ENCODE assay signal across 7 cellular contexts in genomic region chr21:32278068-32278467, GRCh38. TPM values are rescaled to one million over a fixed set of nuclear protein-coding genes. Genes with fewer than 3 reads are reported as not detected.
DNase-seq lines count a peak whose midpoint lies in the region; ATAC-seq and TF ChIP-seq lines count a peak whose summit lies in the region.

No MANE protein-coding gene starts in this region.

- no peak for TF ChIP-seq RAD21 in liver (IDR thresholded peaks at IDR 0.05)

- WGBS in liver = 12% methylated on average over 6 of the region's 6 CpGs

- TF ChIP-seq CTCF in liver (IDR thresholded peaks at IDR 0.05; ENCODE audit: low read depth, low read length, missing input control) = no peak
- TF ChIP-seq CTCF in upper lobe of right lung (IDR thresholded peaks at IDR 0.05) = no peak

- H3K27ac Mint-ChIP-seq in activated naive CD8-positive, alpha-beta T cell = peak overlapping the region; percentile 78

- H3K36me3 ChIP-seq in liver (ENCODE audit: control insufficient read depth in 4 of 4, insufficient read depth in 3 of 4, low read depth in 1 of 4, low read length in 3 of 4) = peaks cover 0 to 3% (median 0%) of the 10 kb centered on the region in 4 donors
- H3K36me3 ChIP-seq in upper lobe of right lung = peaks cover 3% of the 10 kb centered on the region

- no peak overlapping the region for H3K9ac ChIP-seq in liver (ENCODE audit: low read depth in 1 of 2, low read length in 2 of 2)

- no peaks in the 10 kb centered on the region for H3K27me3 Mint-ChIP-seq in activated naive CD8-positive, alpha-beta T cell

- H3K4me3 Mint-ChIP-seq in activated naive CD8-positive, alpha-beta T cell = peak overlapping the region; percentile 99

- H3K4me3 ChIP-seq in liver (ENCODE audit: low read depth in 1 of 3, low read length in 3 of 3) (peak overlapping the region; percentile 80 to 95 (median 86)), upper lobe of right lung (peak overlapping the region; percentile 91)

- H3K4me1 Mint-ChIP-seq in activated naive CD8-positive, alpha-beta T cell (ENCODE audit: low read depth) = peaks cover 26% of the 10 kb centered on the region

- H3K4me1 ChIP-seq in liver (ENCODE audit: control insufficient read depth in 4 of 4, insufficient read depth in 4 of 4, low read length in 3 of 4) (peaks cover 7 to 21% (median 17%) of the 10 kb centered on the region in 4 donors), upper lobe of right lung (peaks cover 17% of the 10 kb centered on the region)

- H3K27me3 ChIP-seq in liver (ENCODE audit: control insufficient read depth in 4 of 4, insufficient read depth in 4 of 4, low read length in 3 of 4) (no peaks in the 10 kb centered on the region), upper lobe of right lung (no peaks in the 10 kb centered on the region)

- no peaks in the 10 kb centered on the region for H3K9me3 Mint-ChIP-seq in activated naive CD8-positive, alpha-beta T cell (ENCODE audit: low read depth)

- H3K27ac ChIP-seq in liver (ENCODE audit: low read depth in 1 of 2, low read length in 2 of 2) (no peak overlapping the region), upper lobe of right lung (no peak overlapping the region)

- intact Hi-C loops in upper lobe of right lung (cut with DNase I) = no loop called here

- peaks cover 3% of the 10 kb centered on the region for H3K36me3 Mint-ChIP-seq in activated naive CD8-positive, alpha-beta T cell

- peak; percentile 12 for DNase-seq in HuH-7 (ENCODE audit: low spot score)
- no peak for DNase-seq in upper lobe of right lung
- DNase-seq in activated CD4-positive, CD25-positive, alpha-beta regulatory T cell (lab: John Stamatoyannopoulos, UW) = no peak

- H3K9me3 ChIP-seq in liver (ENCODE audit: control insufficient read depth in 4 of 4, low read length in 3 of 4) = no peaks in the 10 kb centered on the region
- no peaks in the 10 kb centered on the region for H3K9me3 ChIP-seq in upper lobe of right lung

- ATAC-seq in GM18502 (IDR thresholded peaks at IDR 0.05; ENCODE audit: poor library complexity, unreplicated experiment) = peak; percentile 28
- ATAC-seq in upper lobe of right lung = no peak
- no peak for ATAC-seq in HG02973 (IDR thresholded peaks at IDR 0.05; ENCODE audit: unreplicated experiment)

TF ChIP-seq in liver, 16 proteins besides CTCF, POLR2A, EP300 and RAD21:
- TF ChIP-seq SP1 (IDR thresholded peaks at IDR 0.05) = no peak
- no peak for TF ChIP-seq NR2F2 (IDR thresholded peaks at IDR 0.05)
- TF ChIP-seq FOXA2 (IDR thresholded peaks at IDR 0.05) = no peak
- TF ChIP-seq HNF4A (conservative IDR thresholded peaks at IDR 0.05) = no peak
- TF ChIP-seq ATF3 (IDR thresholded peaks at IDR 0.05) = no peak
- TF ChIP-seq JUND (IDR thresholded peaks at IDR 0.05) = no peak
- no peak for TF ChIP-seq FOXA1 (IDR thresholded peaks at IDR 0.05)
- no peak for TF ChIP-seq RXRA (IDR thresholded peaks at IDR 0.05)
- TF ChIP-seq REST (IDR thresholded peaks at IDR 0.05) = no peak
- no peak for TF ChIP-seq EGR1 (IDR thresholded peaks at IDR 0.05; ENCODE audit: low read depth in 2 of 2)
- no peak for TF ChIP-seq MAX (IDR thresholded peaks at IDR 0.05)
- TF ChIP-seq TAF1 (conservative IDR thresholded peaks at IDR 0.05) = no peak
- TF ChIP-seq GABPA (IDR thresholded peaks at IDR 0.05 in 1 of 2, conservative IDR thresholded peaks at IDR 0.05 in 1 of 2) = no peak
- no peak for TF ChIP-seq ZBTB33 (IDR thresholded peaks at IDR 0.05)
- TF ChIP-seq HNF4G (IDR thresholded peaks at IDR 0.05) = no peak

RNA-seq across cellular contexts. Expression of gene MIS18A, which starts 0.8 kb away (rescaled TPM):
- total RNA-seq in liver (10 to 100 TPM in 1 of 2 donors, 1 to 10 TPM in 1; 1.1 to 10.1 TPM), upper lobe of right lung (4.0 TPM)
- polyA plus RNA-seq in liver = 1 to 10 TPM; 2.4 to 2.8 TPM

RNA-seq across cellular contexts. Expression of gene MRAP, which starts 20.6 kb away (rescaled TPM):
- total RNA-seq in liver = under 1 TPM in 1 of 2 donors, not detected in 1; 0.79 TPM
- polyA plus RNA-seq in liver = under 1 TPM in 1 of 2 donors, not detected in 1; 0.17 TPM
- total RNA-seq in upper lobe of right lung = 0.46 TPM
